Comparison of ENCODE assay signal across 8 cellular contexts in the genomic region with DNA sequence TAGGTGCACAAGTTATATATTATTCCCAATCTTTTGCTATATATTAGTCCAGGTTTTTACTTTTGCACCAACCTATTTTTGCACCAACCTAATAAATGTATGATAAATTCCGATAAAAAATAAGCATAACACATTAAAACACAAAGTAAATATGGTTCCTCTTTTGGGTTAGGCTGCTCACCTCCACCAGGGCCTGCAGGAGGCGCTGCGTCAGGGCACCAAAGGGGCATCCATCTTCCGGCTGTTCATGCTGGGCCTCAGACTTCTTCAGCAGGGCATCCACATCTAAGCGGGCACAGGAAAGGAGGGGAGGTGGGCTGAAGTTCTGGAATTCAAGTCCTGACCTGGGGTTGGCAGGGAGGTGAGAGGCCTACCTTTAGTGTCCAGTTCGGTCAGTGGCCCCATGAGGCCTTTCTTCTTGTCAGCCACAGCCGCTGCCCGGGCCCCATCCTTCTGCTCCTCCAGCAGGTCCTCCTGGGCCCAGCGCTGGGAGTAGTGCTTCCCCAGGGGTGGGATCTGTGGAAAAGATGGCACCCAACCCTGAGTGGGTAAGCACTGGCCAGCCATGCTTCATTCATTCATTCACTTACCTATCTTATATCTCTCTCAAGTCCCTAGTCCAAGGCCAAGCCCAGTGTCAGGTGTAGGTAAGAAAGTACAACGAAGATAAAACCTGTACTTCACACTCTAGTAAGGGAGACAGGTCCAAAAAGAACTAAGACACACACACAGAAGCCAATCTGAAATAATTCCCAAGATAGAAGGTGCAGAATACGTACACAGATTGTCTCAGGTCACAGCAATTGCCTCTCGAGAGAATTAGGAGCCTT. TPM values are rescaled to one million over a fixed set of nuclear protein-coding genes. Genes with fewer than 3 reads are reported as not detected.
DNase-seq lines count a peak whose midpoint lies in the region; ATAC-seq, FAIRE-seq and TF ChIP-seq lines count a peak whose summit lies in the region.

No MANE protein-coding gene starts in this region.

- no peaks in the 10 kb centered on the region for H3K9me3 Mint-ChIP-seq in activated naive CD8-positive, alpha-beta T cell treated with anti-CD3 and anti-CD28 coated beads, Interleukin-2, amount 10 ng/mL, durations not matched to agents 7 days and 5 days
- H3K9me3 Mint-ChIP-seq in naive thymus-derived CD4-positive, alpha-beta T cell, result no peaks in the 10 kb centered on the region

- FAIRE-seq in D721Med (lab: Jason Lieb, UNC), result no peak
- no peak for FAIRE-seq in GM19239 (lab: Jason Lieb, UNC)

- TF ChIP-seq CTCF in D721Med (IDR thresholded peaks at IDR 0.05; ENCODE audit: insufficient read depth, missing control alignments), result peak; percentile 37
- TF ChIP-seq CTCF in HL-60 (IDR thresholded peaks at IDR 0.05; ENCODE audit: insufficient read depth, low read length), result peak; percentile 64
- TF ChIP-seq CTCF in prostate gland (IDR thresholded peaks at IDR 0.05), result no peak

- H3K4me3 ChIP-seq in HL-60 (replicated peaks; ENCODE audit: insufficient read depth, low read length), result no peak overlapping the region
- H3K4me3 ChIP-seq in naive thymus-derived CD4-positive, alpha-beta T cell (ENCODE audit: low read length), result no peak overlapping the region
- H3K4me3 ChIP-seq in prostate gland, result no peak overlapping the region
- H3K4me3 ChIP-seq in HAP-1, result no peak overlapping the region

- H3K27me3 ChIP-seq in HL-60 (ENCODE audit: insufficient read depth, poor library complexity, severe bottlenecking) (no peaks in the 10 kb centered on the region), prostate gland (replicated peaks; ENCODE audit: insufficient read depth) (no peaks in the 10 kb centered on the region), HAP-1 (ENCODE audit: low read depth) (no peaks in the 10 kb centered on the region)
- H3K27me3 ChIP-seq in naive thymus-derived CD4-positive, alpha-beta T cell (ENCODE audit: control insufficient read depth in 2 of 2, insufficient read depth in 2 of 2, low read length in 2 of 2), result no peaks in the 10 kb centered on the region

- no peak for TF ChIP-seq POLR2A in prostate gland (IDR thresholded peaks at IDR 0.05)

- H3K27ac ChIP-seq in HL-60 (replicated peaks) (peak overlapping the region; percentile 41), prostate gland (no peak overlapping the region)
- peak overlapping the region; percentile 42 for H3K27ac ChIP-seq in naive thymus-derived CD4-positive, alpha-beta T cell (ENCODE audit: low read depth, low read length)

- H3K36me3 Mint-ChIP-seq in activated naive CD8-positive, alpha-beta T cell treated with anti-CD3 and anti-CD28 coated beads, Interleukin-2, amount 10 ng/mL, durations not matched to agents 7 days and 5 days, result peaks cover 48% of the 10 kb centered on the region
- H3K36me3 Mint-ChIP-seq in naive thymus-derived CD4-positive, alpha-beta T cell, result peaks cover 18 to 56% (median 45%) of the 10 kb centered on the region in 5 donors

- in situ Hi-C loops in HAP-1 (cut with MboI; ENCODE audit: low sequenced_read_pairs), result no loop called here

- peak overlapping the region; percentile 73 for H3K27ac Mint-ChIP-seq in activated naive CD8-positive, alpha-beta T cell treated with anti-CD3 and anti-CD28 coated beads, Interleukin-2, amount 10 ng/mL, durations not matched to agents 7 days and 5 days
- peak overlapping the region in 8 of 9 donors; percentile 43 to 80 (median 68) for H3K27ac Mint-ChIP-seq in naive thymus-derived CD4-positive, alpha-beta T cell

- POLR2A ChIA-PET in activated naive CD8-positive, alpha-beta T cell treated with anti-CD3 and anti-CD28 coated beads, Interleukin-2, amount 10 ng/mL, durations not matched to agents 7 days and 5 days (lab: Charles Lee), result no interaction called here
- POLR2A ChIA-PET in naive thymus-derived CD4-positive, alpha-beta T cell (lab: Charles Lee), result interaction anchor here (0.7 to 1.2 kb wide), 4 partner anchors 20 to 138 kb away, joined by 3 to 4 read pairs (median 3); partner anchors contain the start of gene MTMR14

- ATAC-seq in activated naive CD8-positive, alpha-beta T cell treated with anti-CD3 and anti-CD28 coated beads, Interleukin-2, amount 10 ng/mL, durations not matched to agents 7 days and 5 days (ENCODE audit: low read depth), result no peak
- ATAC-seq in naive thymus-derived CD4-positive, alpha-beta T cell, result no peak
- ATAC-seq in GM18511 (IDR thresholded peaks at IDR 0.05; ENCODE audit: unreplicated experiment), result no peak

- peaks cover 44% of the 10 kb centered on the region for H3K4me1 Mint-ChIP-seq in activated naive CD8-positive, alpha-beta T cell treated with anti-CD3 and anti-CD28 coated beads, Interleukin-2, amount 10 ng/mL, durations not matched to agents 7 days and 5 days
- peaks cover 28 to 59% (median 53%) of the 10 kb centered on the region in 7 donors for H3K4me1 Mint-ChIP-seq in naive thymus-derived CD4-positive, alpha-beta T cell

- 89% methylated on average over 12 of the region's 12 CpGs for WGBS in prostate gland

- CTCF ChIA-PET in naive thymus-derived CD4-positive, alpha-beta T cell (lab: Charles Lee), result no interaction called here

- no peaks in the 10 kb centered on the region for H3K27me3 Mint-ChIP-seq in activated naive CD8-positive, alpha-beta T cell treated with anti-CD3 and anti-CD28 coated beads, Interleukin-2, amount 10 ng/mL, durations not matched to agents 7 days and 5 days
- H3K27me3 Mint-ChIP-seq in naive thymus-derived CD4-positive, alpha-beta T cell, result no peaks in the 10 kb centered on the region

- no peaks in the 10 kb centered on the region for H3K9me3 ChIP-seq in naive thymus-derived CD4-positive, alpha-beta T cell (ENCODE audit: control insufficient read depth in 2 of 3, low read length in 3 of 3)
- H3K9me3 ChIP-seq in prostate gland (no peaks in the 10 kb centered on the region), HAP-1 (no peaks in the 10 kb centered on the region)

- intact Hi-C loops in naive thymus-derived CD4-positive, alpha-beta T cell (cut with micrococcal nuclease), result no loop called here
- intact Hi-C loops in prostate gland (cut with DNase I), result no loop called here

- H3K4me3 Mint-ChIP-seq in activated naive CD8-positive, alpha-beta T cell treated with anti-CD3 and anti-CD28 coated beads, Interleukin-2, amount 10 ng/mL, durations not matched to agents 7 days and 5 days, result no peak overlapping the region
- peak overlapping the region in 6 of 10 donors; percentile 10 to 63 (median 50) for H3K4me3 Mint-ChIP-seq in naive thymus-derived CD4-positive, alpha-beta T cell

- DNase-seq in D721Med (ENCODE audit: insufficient read length, low spot score) (no peak), HL-60 (ENCODE audit: low read depth in 1 of 2, low spot score in 1 of 2) (no peak), prostate gland (ENCODE audit: low spot score) (no peak), GM19239 (ENCODE audit: insufficient read length, low spot score) (no peak), HAP-1 (ENCODE audit: low spot score in 2 of 2) (no peak)
- no peak for DNase-seq in activated naive CD8-positive, alpha-beta T cell treated with anti-CD3 and anti-CD28 coated beads, Interleukin-2, amount 10 ng/mL, durations not matched to agents 7 days and 5 days
- DNase-seq in naive thymus-derived CD4-positive, alpha-beta T cell, result no peak

- H3K4me1 ChIP-seq in naive thymus-derived CD4-positive, alpha-beta T cell (ENCODE audit: control insufficient read depth in 2 of 2, insufficient read depth in 2 of 2, low read length in 2 of 2), result peaks cover 17 to 25% of the 10 kb centered on the region in 2 donors
- H3K4me1 ChIP-seq in prostate gland (replicated peaks), result no peaks in the 10 kb centered on the region
- no peaks in the 10 kb centered on the region; the same call in none of the 2 replicates for H3K4me1 ChIP-seq in HAP-1

- peaks cover 0 to 63% (median 11%) of the 10 kb centered on the region in 3 experiments for H3K36me3 ChIP-seq in naive thymus-derived CD4-positive, alpha-beta T cell (ENCODE audit: control insufficient read depth in 2 of 3, insufficient read depth in 3 of 3, low read length in 3 of 3)
- H3K36me3 ChIP-seq in prostate gland (peaks cover 11 to 17% of the 10 kb centered on the region in 2 donors), HAP-1 (replicated peaks) (peaks cover 50% of the 10 kb centered on the region)

RNA-seq across cellular contexts. Expression of gene TADA3, which starts 5.2 kb away (rescaled TPM):
- total RNA-seq in activated naive CD8-positive, alpha-beta T cell treated with anti-CD3 and anti-CD28 coated beads, Interleukin-2, amount 10 ng/mL, durations not matched to agents 7 days and 5 days, result 10 to 100 TPM; 71.8 to 73.3 TPM
- total RNA-seq in naive thymus-derived CD4-positive, alpha-beta T cell, result 10 to 100 TPM; 31.6 to 67.4 (median 36.8) TPM
- 10 to 100 TPM; 44.3 to 69.5 TPM for polyA plus RNA-seq in naive thymus-derived CD4-positive, alpha-beta T cell
- total RNA-seq in prostate gland, result 100 to 1,000 TPM; 130 to 131 TPM

RNA-seq across cellular contexts. Expression of gene ARPC4, which starts 5.8 kb away (rescaled TPM):
- 100 to 1,000 TPM; 225 to 227 TPM for total RNA-seq in activated naive CD8-positive, alpha-beta T cell treated with anti-CD3 and anti-CD28 coated beads, Interleukin-2, amount 10 ng/mL, durations not matched to agents 7 days and 5 days
- 100 to 1,000 TPM; 128 to 273 (median 129) TPM for total RNA-seq in naive thymus-derived CD4-positive, alpha-beta T cell
- polyA plus RNA-seq in naive thymus-derived CD4-positive, alpha-beta T cell, result 100 to 1,000 TPM; 205 to 212 TPM
- 100 to 1,000 TPM; 121 to 152 TPM for total RNA-seq in prostate gland

RNA-seq across cellular contexts. Expression of gene CAMK1, which starts 17.3 kb away (rescaled TPM):
- total RNA-seq in activated naive CD8-positive, alpha-beta T cell treated with anti-CD3 and anti-CD28 coated beads, Interleukin-2, amount 10 ng/mL, durations not matched to agents 7 days and 5 days, result 10 to 100 TPM; 25.2 to 26.9 TPM
- 10 to 100 TPM in 2 of 5 experiments, 1 to 10 TPM in 3; 2.1 to 36.3 (median 2.5) TPM for total RNA-seq in naive thymus-derived CD4-positive, alpha-beta T cell
- polyA plus RNA-seq in naive thymus-derived CD4-positive, alpha-beta T cell, result 1 to 10 TPM in 1 of 2 donors, under 1 TPM in 1; 0.85 to 2.1 TPM
- total RNA-seq in prostate gland, result 100 to 1,000 TPM in 1 of 2 donors, 10 to 100 TPM in 1; 74.4 to 167 TPM

RNA-seq across cellular contexts. Expression of gene TTLL3, which starts 23.0 kb away (rescaled TPM):
- total RNA-seq in activated naive CD8-positive, alpha-beta T cell treated with anti-CD3 and anti-CD28 coated beads, Interleukin-2, amount 10 ng/mL, durations not matched to agents 7 days and 5 days, result 10 to 100 TPM; 84.0 to 85.7 TPM
- total RNA-seq in naive thymus-derived CD4-positive, alpha-beta T cell, result 100 to 1,000 TPM in 1 of 5 experiments, 10 to 100 TPM in 4; 54.9 to 106 (median 68.0) TPM
- 1 to 10 TPM; 2.5 to 3.3 TPM for polyA plus RNA-seq in naive thymus-derived CD4-positive, alpha-beta T cell
- 10 to 100 TPM; 40.7 to 69.0 TPM for total RNA-seq in prostate gland

RNA-seq across cellular contexts. Expression of gene OGG1, which starts 37.3 kb away (rescaled TPM):
- 10 to 100 TPM; 41.3 to 46.1 TPM for total RNA-seq in activated naive CD8-positive, alpha-beta T cell treated with anti-CD3 and anti-CD28 coated beads, Interleukin-2, amount 10 ng/mL, durations not matched to agents 7 days and 5 days
- total RNA-seq in naive thymus-derived CD4-positive, alpha-beta T cell, result 10 to 100 TPM; 18.8 to 42.9 (median 31.6) TPM
- polyA plus RNA-seq in naive thymus-derived CD4-positive, alpha-beta T cell, result 10 to 100 TPM; 18.4 to 26.8 TPM
- 10 to 100 TPM; 22.6 to 38.2 TPM for total RNA-seq in prostate gland

Comparison
In these comparisons a context has a peak if more than half of its experiments do, and no peak if none do; other contexts are left out.
1. CTCF ChIP-seq: peak in D721Med (single experiment) and HL-60 (single experiment); none in prostate gland (0 of 4).
2. H3K27ac ChIP-seq: peak in HL-60 (single experiment) and naive thymus-derived CD4-positive, alpha-beta T cell (single experiment); none in prostate gland (0 of 2).